8 cellular contexts compared by ENCODE assay signal in genomic region chr20:9514461-9515210, GRCh38. TPM values are rescaled to one million over a fixed set of nuclear protein-coding genes. Genes with fewer than 3 reads are reported as not detected.
DNase-seq lines count a peak whose midpoint lies in the region; ATAC-seq, FAIRE-seq and TF ChIP-seq lines count a peak whose summit lies in the region.

Gene LAMP5, plus strand, starts transcription at chr20:9514590. Its CDS starts 263 bp downstream, at chr20:9514853.

- no peaks in the 10 kb centered on the region for H3K9me3 ChIP-seq in MM.1S (replicated peaks; ENCODE audit: insufficient read depth, low read length)
- no peaks in the 10 kb centered on the region for H3K9me3 ChIP-seq in lower lobe of right lung

- peak within 1 kb of the TSS; percentile 83 for H3K27ac ChIP-seq in MM.1S (ENCODE audit: low read length)
- H3K27ac ChIP-seq in lower lobe of right lung: no peak within 1 kb of the TSS

- H3K4me3 Mint-ChIP-seq in brain: peak within 1 kb of the TSS; percentile 88 to 91 (median 90)

- H3F3A ChIP-seq in MM.1S (ENCODE audit: insufficient read depth, low read length): peaks cover 64% of the 10 kb centered on the region

- no peak for TF ChIP-seq CTCF in MM.1S (IDR thresholded peaks at IDR 0.05; ENCODE audit: low read length)
- TF ChIP-seq CTCF in brain (conservative IDR thresholded peaks at IDR 0.05): no peak
- no peak for TF ChIP-seq CTCF in lower lobe of right lung (IDR thresholded peaks at IDR 0.05)

- peak within 1 kb of the TSS; percentile 90 for H3K4me3 ChIP-seq in MM.1S (ENCODE audit: low read length)
- peak within 1 kb of the TSS; percentile 29 for H3K4me3 ChIP-seq in lower lobe of right lung

- DNase-seq in AG20443 (ENCODE audit: low spot score) (peak; percentile 59), MM.1S (peak; percentile 85), lower lobe of right lung (peak; percentile 47), amniotic stem cell (lab: John Stamatoyannopoulos, UW) (no peak), GM12892 (ENCODE audit: insufficient read length) (no peak), SHP77 (lab: John Stamatoyannopoulos, UW) (no peak)
- no peak for DNase-seq in stimulated activated CD4-positive, alpha-beta T cell treated with anti-CD3 and anti-CD28 coated beads, Interleukin-4, amount 100 ng/mL, for 24 hours

- peak within 1 kb of the TSS; percentile 48 to 84 (median 62) for H3K27ac Mint-ChIP-seq in brain

- intact Hi-C loops in lower lobe of right lung (cut with DNase I): no loop called here

- H3K9ac ChIP-seq in MM.1S (ENCODE audit: low read length): peak within 1 kb of the TSS; percentile 94

- ATAC-seq in lower lobe of right lung: peak; percentile 51 to 53

- peaks cover 53% of the 10 kb centered on the region for H3K4me1 Mint-ChIP-seq in brain

- peak within 1 kb of the TSS; percentile 80 for H3K4me2 ChIP-seq in MM.1S (ENCODE audit: low read depth, low read length)

- H3K9me2 ChIP-seq in MM.1S (replicated peaks; ENCODE audit: insufficient read depth, low read length): no peaks in the 10 kb centered on the region

- no peak for TF ChIP-seq POLR2A in GM12892 (IDR thresholded peaks at IDR 0.05; ENCODE audit: low read depth, low read length)

- peak within 1 kb of the TSS; percentile 31; the same call in 1 of the 2 replicates for H2AFZ ChIP-seq in MM.1S (ENCODE audit: low read length)

- H3K27me3 Mint-ChIP-seq in brain: peaks cover 37% of the 10 kb centered on the region

- H3K9me3 Mint-ChIP-seq in brain: peaks cover 0 to 2% (median 0%) of the 10 kb centered on the region in 5 experiments

- H3K79me2 ChIP-seq in MM.1S (ENCODE audit: low read length): peaks cover 80% of the 10 kb centered on the region

- H4K20me1 ChIP-seq in MM.1S (ENCODE audit: insufficient read depth, low read length): no peaks in the 10 kb centered on the region

- H3K36me3 ChIP-seq in MM.1S (replicated peaks; ENCODE audit: insufficient read depth, low read length) (0 out of 2 replicates have a peak, but pooled peaks cover 11% of the 10 kb centered on the region), lower lobe of right lung (no peaks in the 10 kb centered on the region)

- H3K27me3 ChIP-seq in MM.1S (replicated peaks; ENCODE audit: insufficient read depth, low read length): no peaks in the 10 kb centered on the region
- H3K27me3 ChIP-seq in lower lobe of right lung (ENCODE audit: low read depth): peaks cover 62% of the 10 kb centered on the region

- FAIRE-seq in GM12892 (lab: Jason Lieb, UNC): no peak

- H3K36me3 Mint-ChIP-seq in brain: peaks cover 10% of the 10 kb centered on the region

- H3K4me1 ChIP-seq in MM.1S (ENCODE audit: low read length) (peaks cover 24% of the 10 kb centered on the region), lower lobe of right lung (peaks cover 30% of the 10 kb centered on the region)

RNA-seq across cellular contexts. Expression of gene LAMP5, which starts in this region (rescaled TPM):
- 10.8 TPM for polyA plus RNA-seq in brain (ENCODE audit: insufficient read depth, low read depth, low replicate concordance)
- total RNA-seq in lower lobe of right lung: 0.41 TPM
- 1.1 TPM for polyA plus RNA-seq in GM12892 (2012; ENCODE audit: missing spikeins)

Comparison
In these comparisons a context has a peak if more than half of its experiments do, and no peak if none do; other contexts are left out.
1. Peak in DNase-seq, ATAC-seq and H3K4me3 ChIP-seq in lower lobe of right lung; RNA of the gene not detected or under 1 TPM.
2. DNase-seq: peak in AG20443 (single experiment) and MM.1S (single experiment); none in amniotic stem cell (single experiment), GM12892 (single experiment), stimulated activated CD4-positive, alpha-beta T cell treated with anti-CD3 and anti-CD28 coated beads, Interleukin-4, amount 100 ng/mL, for 24 hours (single experiment) and SHP77 (0 of 2).